In the genomic region with DNA sequence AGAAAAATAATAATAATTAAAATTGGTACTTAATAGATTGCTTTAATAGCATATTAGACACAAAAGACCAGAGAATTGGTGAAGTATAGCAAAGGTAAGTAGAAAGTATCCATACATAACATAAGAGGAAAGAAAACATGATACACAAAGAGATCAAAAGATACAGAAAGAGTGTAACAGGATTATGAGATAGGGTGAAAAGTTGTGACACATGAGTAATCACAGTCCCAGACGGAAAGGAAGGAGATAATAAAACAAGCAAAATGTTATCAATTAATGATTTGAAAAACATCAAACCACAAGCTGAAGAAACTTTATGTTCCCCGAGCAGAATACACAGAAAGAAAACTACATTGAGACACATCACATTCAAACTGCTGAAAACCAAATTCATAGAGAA, we compare ENCODE assay signal across 29 cellular contexts. TPM values are rescaled to one million over a fixed set of nuclear protein-coding genes. Genes with fewer than 3 reads are reported as not detected.
A peak's percentile ranks its signal among the peaks of the same experiment; 100 is the strongest.
DNase-seq lines count a peak whose midpoint lies in the region; ATAC-seq, FAIRE-seq and TF ChIP-seq lines count a peak whose summit lies in the region.
"Had no signal": no experiment of that assay in that cellular context is flagged by ENCODE, and none has a peak within 500 bp of the region (broad histone marks: within the 10 kb centered on the region; RNA-seq: fewer than 3 reads in every experiment).

No MANE protein-coding gene starts in this region.

- no peak overlapping the region for H3K4me2 ChIP-seq in A549
- H3K4me2 ChIP-seq: BLaER1 treated with 17β-estradiol and CSF1 and Interleukin-3, amounts not matched to agents 10 nM and 100 nM had no signal

- ATAC-seq in A549 (no peak), WTC11 (no peak), GM19467 (IDR thresholded peaks at IDR 0.05; ENCODE audit: unreplicated experiment) (no peak)
- ATAC-seq: HepG2, Panc1 had no signal

- H3K36me3 Mint-ChIP-seq in WTC11 = peaks cover 14% of the 10 kb centered on the region
- H3K36me3 Mint-ChIP-seq in chondrocyte (ENCODE audit: low read depth) = peaks cover 21% of the 10 kb centered on the region

- H3K9me3 ChIP-seq in A549 = peaks cover 12% of the 10 kb centered on the region; the same call in 1 of the 3 replicates

- no peak for TF ChIP-seq POLR2A in A549 (IDR thresholded peaks at IDR 0.05; ENCODE audit: low read length)

- H3K27me3 Mint-ChIP-seq in WTC11 (ENCODE audit: low read depth) = no peaks in the 10 kb centered on the region
- no peaks in the 10 kb centered on the region for H3K27me3 Mint-ChIP-seq in chondrocyte (ENCODE audit: low read depth)

- TF ChIP-seq RAD21 in A549 (conservative IDR thresholded peaks at IDR 0.05 in 1 of 2, IDR thresholded peaks at IDR 0.05 in 1 of 2) = no peak

- H3K4me1 ChIP-seq in A549 = no peaks in the 10 kb centered on the region

- FAIRE-seq in A549 (lab: Jason Lieb, UNC) = peak; percentile 76
- FAIRE-seq: GM12892, GM19239, HepG2 had no signal

- H3K9me3 Mint-ChIP-seq in WTC11 = peaks cover 14% of the 10 kb centered on the region
- peaks cover 21% of the 10 kb centered on the region for H3K9me3 Mint-ChIP-seq in chondrocyte (ENCODE audit: low read depth)

- H3K27ac Mint-ChIP-seq in WTC11 (0 out of 2 replicates have a peak overlapping the region, but pooled peaks have one; percentile 44), chondrocyte (ENCODE audit: unreplicated experiment) (peak overlapping the region; percentile 63)
- H3K27ac Mint-ChIP-seq: CD4-positive, alpha-beta T cell; H9 had no signal

- POLR2A ChIA-PET in A549 (lab: Yijun Ruan, JAX) (no interaction called here), WTC11 (lab: Charles Lee) (no interaction called here)

- H3K4me1 Mint-ChIP-seq in WTC11 (peaks cover 13% of the 10 kb centered on the region), chondrocyte (ENCODE audit: low read depth) (peaks cover 23% of the 10 kb centered on the region)

- WGBS in A549 (ENCODE audit: missing lambda C conversion rate) = 80% methylated on average over 2 of the region's 2 CpGs

- TF ChIP-seq CTCF in A549 (IDR thresholded peaks at IDR 0.05) = no peak
- no peak for TF ChIP-seq CTCF in WTC11 (IDR thresholded peaks at IDR 0.05)
- TF ChIP-seq CTCF in chondrocyte (IDR thresholded peaks at IDR 0.05) = no peak

- H3K27ac ChIP-seq in A549 = no peak overlapping the region
- H3K27ac ChIP-seq: BLaER1 treated with 17β-estradiol and CSF1 and Interleukin-3, amounts not matched to agents 10 nM and 100 nM; GM23248 had no signal

- no peak overlapping the region for H3K4me3 ChIP-seq in A549
- H3K4me3 ChIP-seq: BLaER1 treated with 17β-estradiol and CSF1 and Interleukin-3, amounts not matched to agents 10 nM and 100 nM; GM23248; MG63 had no signal

- DNase-seq in A549 (ENCODE audit: low read depth in 1 of 2, low spot score in 1 of 2) (no peak), WTC11 (ENCODE audit: low spot score) (no peak), chondrocyte (ENCODE audit: low spot score) (no peak), iris pigment epithelial cell (ENCODE audit: low read depth) (peak; percentile 58), DMS79 (lab: John Stamatoyannopoulos, UW) (no peak), NCI-H69 (lab: John Stamatoyannopoulos, UW) (no peak)
- DNase-seq: AML-193; CD4-positive, alpha-beta T cell; EL; GDM1; GM23248; H9; MG63; NCI-H1105 treated with DMSO at 0.1 percent for 48 hours; NCI-H146; NCI-H1930; NCI-H446 treated with DMSO at 0.1 percent for 48 hours; NCI-H526 treated with DMSO at 0.1 percent for 48 hours; SHP77 treated with DMSO at 0.1 percent for 48 hours had no signal

- TF ChIP-seq EP300 in A549 (IDR thresholded peaks at IDR 0.05) = no peak

- CTCF ChIA-PET in A549 (lab: Yijun Ruan, JAX) = interaction anchor here (1.1 kb wide), 1 partner anchor 10 kb away, joined by 5 read pairs; no protein-coding TSS in a partner anchor
- CTCF ChIA-PET in WTC11 (lab: Charles Lee) = interaction anchor here (2.4 kb wide), 1 partner anchor 12 kb away, joined by 52 read pairs; a partner anchor contains a TSS

- H3K4me3 Mint-ChIP-seq in WTC11 (no peak overlapping the region), chondrocyte (ENCODE audit: unreplicated experiment) (no peak overlapping the region)
- H3K4me3 Mint-ChIP-seq: CD4-positive, alpha-beta T cell; H9 had no signal

TF ChIP-seq in A549, 52 proteins besides CTCF, POLR2A, EP300 and RAD21 (continues in another document):
- TF ChIP-seq, protein P1, sequence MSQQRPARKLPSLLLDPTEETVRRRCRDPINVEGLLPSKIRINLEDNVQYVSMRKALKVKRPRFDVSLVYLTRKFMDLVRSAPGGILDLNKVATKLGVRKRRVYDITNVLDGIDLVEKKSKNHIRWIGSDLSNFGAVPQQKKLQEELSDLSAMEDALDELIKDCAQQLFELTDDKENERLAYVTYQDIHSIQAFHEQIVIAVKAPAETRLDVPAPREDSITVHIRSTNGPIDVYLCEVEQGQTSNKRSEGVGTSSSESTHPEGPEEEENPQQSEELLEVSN (IDR thresholded peaks at IDR 0.05; ENCODE audit: borderline replicate concordance, low read depth) = no peak
- no peak for TF ChIP-seq TFCP2L1 (CRISPR knock-in tag; IDR thresholded peaks at IDR 0.05)
- no peak for TF ChIP-seq HOXB5 (CRISPR knock-in tag; IDR thresholded peaks at IDR 0.05)
- TF ChIP-seq SMC3 (IDR thresholded peaks at IDR 0.05) = no peak
- TF ChIP-seq POLR2AphosphoS2 (conservative IDR thresholded peaks at IDR 0.05; ENCODE audit: low read length) = no peak
- TF ChIP-seq BHLHE40 (IDR thresholded peaks at IDR 0.05; ENCODE audit: low read depth, low read length) = no peak
- TF ChIP-seq, protein P2, sequence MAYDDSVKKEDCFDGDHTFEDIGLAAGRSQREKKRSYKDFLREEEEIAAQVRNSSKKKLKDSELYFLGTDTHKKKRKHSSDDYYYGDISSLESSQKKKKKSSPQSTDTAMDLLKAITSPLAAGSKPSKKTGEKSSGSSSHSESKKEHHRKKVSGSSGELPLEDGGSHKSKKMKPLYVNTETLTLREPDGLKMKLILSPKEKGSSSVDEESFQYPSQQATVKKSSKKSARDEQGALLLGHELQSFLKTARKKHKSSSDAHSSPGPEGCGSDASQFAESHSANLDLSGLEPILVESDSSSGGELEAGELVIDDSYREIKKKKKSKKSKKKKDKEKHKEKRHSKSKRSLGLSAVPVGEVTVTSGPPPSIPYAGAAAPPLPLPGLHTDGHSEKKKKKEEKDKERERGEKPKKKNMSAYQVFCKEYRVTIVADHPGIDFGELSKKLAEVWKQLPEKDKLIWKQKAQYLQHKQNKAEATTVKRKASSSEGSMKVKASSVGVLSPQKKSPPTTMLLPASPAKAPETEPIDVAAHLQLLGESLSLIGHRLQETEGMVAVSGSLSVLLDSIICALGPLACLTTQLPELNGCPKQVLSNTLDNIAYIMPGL (CRISPR knock-in tag; IDR thresholded peaks at IDR 0.05; ENCODE audit: borderline replicate concordance) = no peak
- TF ChIP-seq CHD4 (IDR thresholded peaks at IDR 0.05; ENCODE audit: borderline replicate concordance) = no peak
- no peak for TF ChIP-seq CBX2 (IDR thresholded peaks at IDR 0.05; ENCODE audit: borderline replicate concordance, low read depth)

TF ChIP-seq in WTC11, 78 proteins besides CTCF, POLR2A, EP300 and RAD21:
- TF ChIP-seq ZNF138 (CRISPR knock-in tag; conservative IDR thresholded peaks at IDR 0.05) (no peak), SP1 (CRISPR knock-in tag; conservative IDR thresholded peaks at IDR 0.05) (no peak), NFATC4 (CRISPR knock-in tag; IDR thresholded peaks at IDR 0.05) (no peak), ZNF232 (CRISPR knock-in tag; IDR thresholded peaks at IDR 0.05) (no peak), CBFB (CRISPR knock-in tag; IDR thresholded peaks at IDR 0.05; ENCODE audit: low read depth) (no peak), MYBL2 (CRISPR knock-in tag; IDR thresholded peaks at IDR 0.05) (no peak), RELA (CRISPR knock-in tag; IDR thresholded peaks at IDR 0.05; ENCODE audit: borderline replicate concordance) (no peak)
- TF ChIP-seq, protein P3, sequence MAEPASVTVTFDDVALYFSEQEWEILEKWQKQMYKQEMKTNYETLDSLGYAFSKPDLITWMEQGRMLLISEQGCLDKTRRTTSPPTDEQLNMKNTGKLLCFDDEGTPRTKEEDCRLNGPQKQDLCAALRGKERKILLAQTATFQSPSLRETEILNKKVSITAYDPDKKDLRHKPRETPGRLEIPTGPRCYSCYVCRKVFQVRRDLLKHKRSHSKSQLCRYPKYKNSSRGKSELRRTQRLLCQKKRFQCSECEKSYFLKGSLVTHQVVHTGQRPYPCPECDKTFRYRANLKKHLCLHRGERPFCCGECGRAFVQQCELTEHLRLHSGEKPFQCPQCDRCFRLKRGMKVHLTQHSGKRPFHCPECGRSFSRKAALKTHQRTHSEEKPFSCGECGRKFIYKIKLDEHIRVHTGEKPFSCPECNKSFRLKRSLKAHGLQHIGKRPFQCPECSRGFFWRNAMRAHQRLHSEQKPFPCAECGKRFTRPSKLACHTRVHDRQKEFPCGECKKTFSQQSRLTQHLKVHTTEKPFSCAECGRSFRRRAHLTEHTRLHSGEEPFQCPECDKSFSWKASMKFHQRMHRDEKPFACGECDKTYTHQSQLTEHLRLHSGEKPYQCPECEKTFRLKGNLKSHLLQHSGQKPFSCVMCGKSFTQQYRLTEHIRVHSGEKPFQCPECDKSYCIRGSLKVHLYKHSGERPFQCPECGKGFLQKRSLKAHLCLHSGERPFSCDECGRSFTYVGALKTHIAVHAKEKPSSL (CRISPR knock-in tag; conservative IDR thresholded peaks at IDR 0.05) = no peak
- TF ChIP-seq, protein P4, sequence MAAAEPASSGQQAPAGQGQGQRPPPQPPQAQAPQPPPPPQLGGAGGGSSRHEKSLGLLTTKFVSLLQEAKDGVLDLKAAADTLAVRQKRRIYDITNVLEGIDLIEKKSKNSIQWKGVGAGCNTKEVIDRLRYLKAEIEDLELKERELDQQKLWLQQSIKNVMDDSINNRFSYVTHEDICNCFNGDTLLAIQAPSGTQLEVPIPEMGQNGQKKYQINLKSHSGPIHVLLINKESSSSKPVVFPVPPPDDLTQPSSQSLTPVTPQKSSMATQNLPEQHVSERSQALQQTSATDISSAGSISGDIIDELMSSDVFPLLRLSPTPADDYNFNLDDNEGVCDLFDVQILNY (CRISPR knock-in tag; IDR thresholded peaks at IDR 0.05) = no peak

RNA-seq across cellular contexts. Expression of a gene that starts 10.5 kb away (rescaled TPM):
- polyA plus RNA-seq in A549 (2011; rRNA removed) (32.7 and 33.5 TPM in 2 replicates), A549 (2017; fragmentation: RNase III; extraction: RNeasy Plus Mini Kit Qiagen cat#74134 plus additional on column Dnase treatment) (25.8 to 27.9 TPM (median 26.4 TPM) in 3 replicates)
- polyA plus RNA-seq in A549 (2012; cell fraction: cytosol; rRNA removed) = 10.1 and 12.5 TPM in 2 replicates
- 17.4 and 23.3 TPM in 2 replicates for polyA plus RNA-seq in A549 (2012; cell fraction: nucleus; rRNA removed)
- 51.9 and 70.1 TPM in 2 replicates for polyA minus RNA-seq in A549 (2011; rRNA and poly(A)+ RNA removed)
- total RNA-seq in WTC11 (2021) (39.8 to 52.7 TPM (median 42.0 TPM) in 3 replicates), chondrocyte (106 to 127 TPM (median 109 TPM) in 3 replicates)

RNA-seq across cellular contexts. Expression of a gene that starts 43.6 kb away (rescaled TPM):
- polyA plus RNA-seq in A549 (2011; rRNA removed) (not detected in 2 replicates), A549 (2017; fragmentation: RNase III; extraction: RNeasy Plus Mini Kit Qiagen cat#74134 plus additional on column Dnase treatment) (not detected in 3 replicates)
- polyA plus RNA-seq in A549 (2012; cell fraction: cytosol; rRNA removed) = not detected in 2 replicates
- not detected in 2 replicates for polyA plus RNA-seq in A549 (2012; cell fraction: nucleus; rRNA removed)
- not detected in 2 replicates for polyA minus RNA-seq in A549 (2011; rRNA and poly(A)+ RNA removed)
- total RNA-seq in WTC11 (2021) (not detected in 3 replicates), chondrocyte (not detected in 3 replicates)
- total RNA-seq: A172; CD4-positive, alpha-beta T cell; GM23248; H9; HT1080; LHCN-M2; OCI-LY7 had no signal
- polyA plus RNA-seq: GM23248, HepG2 had no signal
